ENCODE assay signal across 24 cellular contexts in the genomic region with DNA sequence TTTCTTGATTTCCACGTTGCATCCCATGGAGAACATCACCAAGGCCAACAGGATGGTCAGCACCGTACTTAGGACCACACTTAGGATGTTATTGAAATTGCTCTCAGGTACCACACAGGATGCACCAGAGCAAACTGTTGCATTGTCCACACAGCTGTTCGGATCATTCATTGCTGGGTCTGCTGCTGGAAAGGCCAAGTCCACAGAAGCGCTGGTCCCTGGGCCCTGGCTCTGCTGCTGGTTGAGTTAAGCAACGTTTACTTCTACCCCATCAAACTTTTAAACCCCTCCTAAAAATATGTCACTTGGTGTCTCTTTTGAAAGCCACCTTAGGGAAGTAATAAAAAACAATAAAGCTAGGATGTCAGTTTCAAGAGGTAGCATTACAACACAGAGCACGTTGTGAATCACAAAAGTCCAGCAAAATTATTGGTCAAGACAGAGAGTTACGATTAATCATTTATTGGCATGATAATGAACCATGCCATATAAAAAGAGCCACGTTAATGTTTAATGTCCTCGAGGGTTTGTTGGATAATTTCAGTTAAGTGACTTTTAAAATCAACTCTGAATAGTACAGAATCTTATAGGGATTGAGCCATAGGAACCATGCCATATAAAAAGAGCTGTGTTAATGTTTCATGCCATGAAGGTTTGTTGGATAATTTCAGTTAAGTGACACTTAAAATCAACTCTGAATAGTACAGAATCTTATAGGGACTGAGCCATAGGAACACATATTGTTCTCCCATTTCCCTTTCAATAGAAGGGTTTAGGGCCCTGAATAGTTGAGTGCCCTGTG. TPM values are rescaled to one million over a fixed set of nuclear protein-coding genes. Genes with fewer than 3 reads are reported as not detected.
"Had no signal": no experiment of that assay in that cellular context is flagged by ENCODE, and none has a peak within 500 bp of the region (broad histone marks: within the 10 kb centered on the region; RNA-seq: fewer than 3 reads in every experiment).

TSS of gene SLC10A2 (minus strand) at position 339 of the 802 bp plus-strand sequence. CDS start at position 171, 168 bp downstream.

- H3K4me3 Mint-ChIP-seq: activated CD4-positive, alpha-beta memory T cell treated with anti-CD3 and anti-CD28 coated beads, Interleukin-2, amount 10 ng/mL, durations not matched to agents 7 days and 5 days; activated CD4-positive, alpha-beta T cell treated with anti-CD3 and anti-CD28 coated beads for 36 hours; activated T-cell treated with anti-CD3 and anti-CD28 coated beads, Interleukin-2, amount 50 U/mL, for 24 hours; dendritic cell treated with granulocyte-macrophage colony-stimulating factor and Interleukin-4, amounts not matched to agents 40 ng/mL and 50 ng/mL, for 4 days; effector memory CD8-positive, alpha-beta T cell; naive thymus-derived CD8-positive, alpha-beta T cell; stimulated activated naive CD8-positive, alpha-beta T cell treated with anti-CD3 and anti-CD28 coated beads, Interleukin-15, amount 100 ng/mL, for 72 hours had no signal

- H3K9me3 Mint-ChIP-seq: activated CD4-positive, alpha-beta memory T cell treated with anti-CD3 and anti-CD28 coated beads, Interleukin-2, amount 10 ng/mL, durations not matched to agents 7 days and 5 days; activated T-cell treated with anti-CD3 and anti-CD28 coated beads, Interleukin-2, amount 50 U/mL, for 24 hours; stimulated activated naive CD8-positive, alpha-beta T cell treated with anti-CD3 and anti-CD28 coated beads, Interleukin-15, amount 100 ng/mL, for 72 hours had no signal

- H3K27ac Mint-ChIP-seq: activated CD4-positive, alpha-beta memory T cell treated with anti-CD3 and anti-CD28 coated beads, Interleukin-2, amount 10 ng/mL, durations not matched to agents 7 days and 5 days; activated CD4-positive, alpha-beta T cell treated with anti-CD3 and anti-CD28 coated beads for 36 hours; activated T-cell treated with anti-CD3 and anti-CD28 coated beads, Interleukin-2, amount 50 U/mL, for 24 hours; dendritic cell treated with granulocyte-macrophage colony-stimulating factor and Interleukin-4, amounts not matched to agents 40 ng/mL and 50 ng/mL, for 4 days; effector memory CD8-positive, alpha-beta T cell; naive thymus-derived CD8-positive, alpha-beta T cell; stimulated activated naive CD8-positive, alpha-beta T cell treated with anti-CD3 and anti-CD28 coated beads, Interleukin-15, amount 100 ng/mL, for 72 hours had no signal

- H3K36me3 Mint-ChIP-seq: naive thymus-derived CD8-positive, alpha-beta T cell had no signal

- H3K27ac ChIP-seq: epithelial cell of prostate, gastrocnemius medialis, heart right ventricle, left ventricle myocardium inferior, psoas muscle, right lobe of liver, testis, upper lobe of right lung, VCaP had no signal

- H3K4me3 ChIP-seq: gastrocnemius medialis, heart right ventricle, left ventricle myocardium inferior, psoas muscle, right lobe of liver, testis, upper lobe of right lung had no signal

- H3K27me3 ChIP-seq: gastrocnemius medialis, heart right ventricle, right lobe of liver, testis, upper lobe of right lung had no signal

- H3K4me1 Mint-ChIP-seq: activated CD4-positive, alpha-beta memory T cell treated with anti-CD3 and anti-CD28 coated beads, Interleukin-2, amount 10 ng/mL, durations not matched to agents 7 days and 5 days; activated CD4-positive, alpha-beta T cell treated with anti-CD3 and anti-CD28 coated beads for 36 hours; naive thymus-derived CD8-positive, alpha-beta T cell; stimulated activated naive CD8-positive, alpha-beta T cell treated with anti-CD3 and anti-CD28 coated beads, Interleukin-15, amount 100 ng/mL, for 72 hours had no signal

- H3K4me1 ChIP-seq: gastrocnemius medialis, heart right ventricle, left ventricle myocardium inferior, psoas muscle, right lobe of liver, testis, upper lobe of right lung had no signal

- H3K27me3 Mint-ChIP-seq: activated CD4-positive, alpha-beta memory T cell treated with anti-CD3 and anti-CD28 coated beads, Interleukin-2, amount 10 ng/mL, durations not matched to agents 7 days and 5 days; activated CD4-positive, alpha-beta T cell treated with anti-CD3 and anti-CD28 coated beads for 36 hours; activated T-cell treated with anti-CD3 and anti-CD28 coated beads, Interleukin-2, amount 50 U/mL, for 24 hours; dendritic cell treated with granulocyte-macrophage colony-stimulating factor and Interleukin-4, amounts not matched to agents 40 ng/mL and 50 ng/mL, for 4 days; effector memory CD8-positive, alpha-beta T cell had no signal

- FAIRE-seq: astrocyte, bronchial epithelial cell, islet of Langerhans had no signal

- H3K36me3 ChIP-seq: gastrocnemius medialis, heart right ventricle, left ventricle myocardium inferior, right lobe of liver, upper lobe of right lung had no signal

- H3K9me3 ChIP-seq: gastrocnemius medialis, heart right ventricle, left ventricle myocardium inferior, psoas muscle, right lobe of liver, testis, upper lobe of right lung had no signal

- DNase-seq: activated CD4-positive, alpha-beta memory T cell treated with anti-CD3 and anti-CD28 coated beads, Interleukin-2, amount 10 ng/mL, durations not matched to agents 7 days and 5 days; activated CD4-positive, alpha-beta T cell treated with anti-CD3 and anti-CD28 coated beads for 36 hours; activated effector memory CD4-positive, alpha-beta T cell treated with Interleukin-2 at 50 U/mL for 16 hours; activated naive CD4-positive, alpha-beta T cell treated with anti-CD3 and anti-CD28 coated beads, Interleukin-2, amount 50 U/mL, for 16 hours; activated T-cell treated with anti-CD3 and anti-CD28 coated beads, Interleukin-2, amount 50 U/mL, for 24 hours; effector memory CD8-positive, alpha-beta T cell; gastrocnemius medialis; heart right ventricle; left ventricle myocardium inferior; naive thymus-derived CD8-positive, alpha-beta T cell; right lobe of liver; stimulated activated naive CD8-positive, alpha-beta T cell treated with anti-CD3 and anti-CD28 coated beads, Interleukin-15, amount 100 ng/mL, for 72 hours; testis; upper lobe of right lung had no signal

RNA-seq across cellular contexts. Expression of gene SLC10A2, which starts in this region (rescaled TPM):
- total RNA-seq: activated CD4-positive, alpha-beta memory T cell treated with anti-CD3 and anti-CD28 coated beads, Interleukin-2, amount 10 ng/mL, durations not matched to agents 7 days and 5 days; activated CD4-positive, alpha-beta T cell treated with anti-CD3 and anti-CD28 coated beads for 36 hours; astrocyte; bronchial epithelial cell; cerebellum; gastrocnemius medialis; heart right ventricle; left ventricle myocardium inferior; naive thymus-derived CD8-positive, alpha-beta T cell; omental fat pad; psoas muscle; right lobe of liver; testis; upper lobe of right lung had no signal
- polyA plus RNA-seq: adipose tissue; heart right ventricle; naive thymus-derived CD8-positive, alpha-beta T cell; psoas muscle had no signal
